Comparison of ENCODE assay signal across 20 cellular contexts in genomic region chr13:34038326-34039068, GRCh38.
DNase-seq lines count a peak whose midpoint lies in the region; ATAC-seq, FAIRE-seq and TF ChIP-seq lines count a peak whose summit lies in the region.
"Had no signal": no experiment of that assay in that cellular context is flagged by ENCODE, and none has a peak within 500 bp of the region (broad histone marks: within the 10 kb centered on the region; RNA-seq: fewer than 3 reads in every experiment).

No MANE protein-coding gene starts in this region.

- BruUV-seq in GM12878 (replicated peaks; lab: Mats Ljungman, UMichigan) = no TSS peak

- no peak overlapping the region for H3K9ac ChIP-seq in GM12878 (ENCODE audit: control insufficient read depth, insufficient read depth, low read length)

- H2AFZ ChIP-seq in GM12878 (ENCODE audit: control insufficient read depth, low read depth, low read length) = peak overlapping the region; percentile 54

- no peak for FAIRE-seq in GM12878 (lab: Jason Lieb, UNC)

- TF ChIP-seq CTCF in GM12865 (IDR thresholded peaks at IDR 0.05; ENCODE audit: insufficient read depth, low read depth, low read length, missing control alignments) (no peak), GM12878 (IDR thresholded peaks at IDR 0.05 in 2 of 3, conservative IDR thresholded peaks at IDR 0.05 in 1 of 3; ENCODE audit: control insufficient read depth in 2 of 3, extremely low read depth in 1 of 3, insufficient read depth in 1 of 3, low read depth in 3 of 3, low read length in 3 of 3) (no peak)

- DNase-seq in GM12865 (ENCODE audit: low read depth) (peak; percentile 46), GM12878 (ENCODE audit: low read depth, low spot score) (peak; percentile 16), SW 1271 (lab: John Stamatoyannopoulos, UW) (no peak), Right ventricle myocardium superior (no peak), epidermal melanocyte (ENCODE audit: insufficient read length, low spot score) (no peak)
- no peak for DNase-seq in stimulated activated CD4-positive, alpha-beta T cell treated with anti-CD3 and anti-CD28 coated beads, Interleukin-15, amount 100 ng/mL, for 24 hours
- DNase-seq: activated CD4-positive, alpha-beta memory T cell treated with anti-CD3 and anti-CD28 coated beads for 36 hours; activated T-cell treated with anti-CD3 and anti-CD28 coated beads, Interleukin-2, amount 50 U/mL, for 24 hours; DND-41; gastrocnemius medialis; HFFc6; left ventricle myocardium inferior; NCI-H1105 treated with DMSO at 0.1 percent for 48 hours; NCI-H2171 treated with DMSO at 0.1 percent for 48 hours; NCI-H748 treated with DMSO at 0.1 percent for 48 hours; occipital lobe; sigmoid colon; stimulated activated CD4-positive, alpha-beta T cell treated with anti-CD3 and anti-CD28 coated beads, Interleukin-2, amount 100 ng/mL, for 24 hours had no signal

- no peak for TF ChIP-seq POLR2A in GM12878 (IDR thresholded peaks at IDR 0.05; ENCODE audit: low read depth, low read length)

- in situ Hi-C loops in GM12878 (cut with MboI) = no loop called here

- peak overlapping the region; percentile 47; the same call in 1 of the 2 replicates for H3K4me2 ChIP-seq in GM12878 (ENCODE audit: control insufficient read depth, insufficient read depth)

- ATAC-seq in GM21526 (IDR thresholded peaks at IDR 0.05; ENCODE audit: low FRiP score, unreplicated experiment) (peak; percentile 41), HG03175 (IDR thresholded peaks at IDR 0.05; ENCODE audit: unreplicated experiment) (peak; percentile 41), GM12878 (peak; percentile 63), Right ventricle myocardium superior (ENCODE audit: poor library complexity) (no peak)
- ATAC-seq: gastrocnemius medialis had no signal

- no peak overlapping the region; the same call in 1 of the 2 replicates for H3K4me3 ChIP-seq in GM12865 (ENCODE audit: low read depth, low read length)
- 0 out of 2 replicates have a peak overlapping the region, but pooled peaks have one; percentile 14 for H3K4me3 ChIP-seq in GM12878
- H3K4me3 ChIP-seq: gastrocnemius medialis, left ventricle myocardium inferior, sigmoid colon had no signal

- H4K20me1 ChIP-seq in GM12878 (ENCODE audit: control insufficient read depth, insufficient read depth) = no peaks in the 10 kb centered on the region

- peak overlapping the region; percentile 33 for H3K27ac ChIP-seq in GM12878 (ENCODE audit: control insufficient read depth, insufficient read depth)
- H3K27ac ChIP-seq: gastrocnemius medialis, left ventricle myocardium inferior, sigmoid colon had no signal

- RAD21 ChIA-PET in GM12878 (lab: Charles Lee; ENCODE audit: unreplicated experiment) = interaction anchor here (0.6 to 1.0 kb wide), 4 partner anchors 19 to 383 kb away, joined by 3 read pairs; no protein-coding TSS in a partner anchor

- no peak for TF ChIP-seq EP300 in GM12878 (IDR thresholded peaks at IDR 0.05; ENCODE audit: borderline replicate concordance in 1 of 2, control insufficient read depth in 1 of 2, low read depth in 2 of 2, low read length in 2 of 2)

- H3K79me2 ChIP-seq in GM12878 (ENCODE audit: control insufficient read depth, insufficient read depth, low read length) = no peaks in the 10 kb centered on the region

- CTCF ChIA-PET in GM12878 (lab: Yijun Ruan, JAX) = interaction anchor here (1.0 to 1.2 kb wide), 2 partner anchors 23 to 39 kb away, joined by 4 to 6 read pairs; no protein-coding TSS in a partner anchor

- intact Hi-C loops in GM12878 (cut with micrococcal nuclease; ENCODE audit: unreplicated experiment) (no loop called here), Right ventricle myocardium superior (cut with DNase I) (no loop called here)

- no peaks in the 10 kb centered on the region; the same call in 2 of the 3 replicates for H3K9me3 ChIP-seq in GM12878 (replicated peaks; ENCODE audit: control insufficient read depth, insufficient read depth, low read length)
- H3K9me3 ChIP-seq: gastrocnemius medialis had no signal

- SMC1A ChIA-PET in GM12878 (lab: Charles Lee; ENCODE audit: uncharacterized antibody, unreplicated experiment) = interaction anchor here (0.5 to 1.8 kb wide), 7 partner anchors 32 to 1361 kb away, joined by 3 to 6 read pairs (median 3); no protein-coding TSS in a partner anchor

- H3K36me3 ChIP-seq in GM12878 (ENCODE audit: control insufficient read depth in 2 of 2, insufficient read depth in 2 of 2, low read length in 1 of 2) = no peaks in the 10 kb centered on the region
- H3K36me3 ChIP-seq: gastrocnemius medialis, left ventricle myocardium inferior, sigmoid colon had no signal

- peaks cover 10% of the 10 kb centered on the region for H3K4me1 ChIP-seq in GM12878 (ENCODE audit: control insufficient read depth, insufficient read depth, low read length)
- H3K4me1 ChIP-seq: gastrocnemius medialis, left ventricle myocardium inferior, sigmoid colon had no signal

- TF ChIP-seq RAD21 in GM12878 (IDR thresholded peaks at IDR 0.05; ENCODE audit: insufficient read depth, low read depth, low read length) = no peak

- POLR2A ChIA-PET in GM12878 (lab: Charles Lee) = no interaction called here

- WGBS in GM12878 (ENCODE audit: insufficient coverage, insufficient replicate concordance, low lambda C conversion rate, missing lambda C conversion rate) = under 1% methylated on average over 6 of the region's 6 CpGs

- no peaks in the 10 kb centered on the region for H3K27me3 ChIP-seq in GM12878 (replicated peaks in 1 of 2; ENCODE audit: control insufficient read depth in 2 of 2, insufficient read depth in 2 of 2, low read length in 1 of 2)
- H3K27me3 ChIP-seq: gastrocnemius medialis, sigmoid colon had no signal

TF ChIP-seq in GM12878, 131 proteins besides CTCF, POLR2A, EP300 and RAD21:
- TF ChIP-seq NFXL1 (IDR thresholded peaks at IDR 0.05; ENCODE audit: borderline replicate concordance) (no peak), RUNX3 (IDR thresholded peaks at IDR 0.05; ENCODE audit: low read length) (peak; percentile 77), NR2F1 (conservative IDR thresholded peaks at IDR 0.05) (no peak), BCL11A (IDR thresholded peaks at IDR 0.05; ENCODE audit: low read depth, low read length) (no peak), JUND (IDR thresholded peaks at IDR 0.05; ENCODE audit: low read depth, low read length) (no peak), ZNF217 (IDR thresholded peaks at IDR 0.05) (no peak), RBBP5 (conservative IDR thresholded peaks at IDR 0.05) (no peak), RCOR1 (conservative IDR thresholded peaks at IDR 0.05; ENCODE audit: low read depth, low read length) (no peak), MEF2A (IDR thresholded peaks at IDR 0.05; ENCODE audit: insufficient read depth, low read depth, low read length) (peak; percentile 90), RELA (IDR thresholded peaks at IDR 0.05; ENCODE audit: borderline replicate concordance, partially characterized antibody) (no peak), BCLAF1 (IDR thresholded peaks at IDR 0.05) (no peak), ASH2L (IDR thresholded peaks at IDR 0.05; ENCODE audit: borderline replicate concordance, low read depth) (no peak), EGR1 (IDR thresholded peaks at IDR 0.05; ENCODE audit: borderline replicate concordance in 1 of 2, low read depth in 2 of 2, low read length in 2 of 2) (peak in 1 of 2 experiments; percentile 36; a peak in 1 of 3 replicates), SRF (IDR thresholded peaks at IDR 0.05; ENCODE audit: low read depth in 2 of 2, low read length in 2 of 2) (no peak), NFIC (IDR thresholded peaks at IDR 0.05; ENCODE audit: low read depth, low read length) (peak; percentile 83), FOXM1 (IDR thresholded peaks at IDR 0.05; ENCODE audit: low read depth, low read length) (peak; percentile 33; the same call in 1 of the 2 replicates)
- TF ChIP-seq, protein P1, sequence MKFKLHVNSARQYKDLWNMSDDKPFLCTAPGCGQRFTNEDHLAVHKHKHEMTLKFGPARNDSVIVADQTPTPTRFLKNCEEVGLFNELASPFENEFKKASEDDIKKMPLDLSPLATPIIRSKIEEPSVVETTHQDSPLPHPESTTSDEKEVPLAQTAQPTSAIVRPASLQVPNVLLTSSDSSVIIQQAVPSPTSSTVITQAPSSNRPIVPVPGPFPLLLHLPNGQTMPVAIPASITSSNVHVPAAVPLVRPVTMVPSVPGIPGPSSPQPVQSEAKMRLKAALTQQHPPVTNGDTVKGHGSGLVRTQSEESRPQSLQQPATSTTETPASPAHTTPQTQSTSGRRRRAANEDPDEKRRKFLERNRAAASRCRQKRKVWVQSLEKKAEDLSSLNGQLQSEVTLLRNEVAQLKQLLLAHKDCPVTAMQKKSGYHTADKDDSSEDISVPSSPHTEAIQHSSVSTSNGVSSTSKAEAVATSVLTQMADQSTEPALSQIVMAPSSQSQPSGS (IDR thresholded peaks at IDR 0.05; ENCODE audit: low read length) = 0 out of 2 replicates have a peak, but pooled peaks have one; percentile 18

Comparison
In these comparisons a context has a peak if more than half of its experiments do, and no peak if none do; other contexts are left out.
1. DNase-seq: peak in GM12865 (single experiment) and GM12878 (single experiment); none in stimulated activated CD4-positive, alpha-beta T cell treated with anti-CD3 and anti-CD28 coated beads, Interleukin-15, amount 100 ng/mL, for 24 hours (single experiment), SW 1271 (0 of 2), Right ventricle myocardium superior (single experiment) and epidermal melanocyte (single experiment).